ENCODE assay signal across 9 cellular contexts in the genomic region with DNA sequence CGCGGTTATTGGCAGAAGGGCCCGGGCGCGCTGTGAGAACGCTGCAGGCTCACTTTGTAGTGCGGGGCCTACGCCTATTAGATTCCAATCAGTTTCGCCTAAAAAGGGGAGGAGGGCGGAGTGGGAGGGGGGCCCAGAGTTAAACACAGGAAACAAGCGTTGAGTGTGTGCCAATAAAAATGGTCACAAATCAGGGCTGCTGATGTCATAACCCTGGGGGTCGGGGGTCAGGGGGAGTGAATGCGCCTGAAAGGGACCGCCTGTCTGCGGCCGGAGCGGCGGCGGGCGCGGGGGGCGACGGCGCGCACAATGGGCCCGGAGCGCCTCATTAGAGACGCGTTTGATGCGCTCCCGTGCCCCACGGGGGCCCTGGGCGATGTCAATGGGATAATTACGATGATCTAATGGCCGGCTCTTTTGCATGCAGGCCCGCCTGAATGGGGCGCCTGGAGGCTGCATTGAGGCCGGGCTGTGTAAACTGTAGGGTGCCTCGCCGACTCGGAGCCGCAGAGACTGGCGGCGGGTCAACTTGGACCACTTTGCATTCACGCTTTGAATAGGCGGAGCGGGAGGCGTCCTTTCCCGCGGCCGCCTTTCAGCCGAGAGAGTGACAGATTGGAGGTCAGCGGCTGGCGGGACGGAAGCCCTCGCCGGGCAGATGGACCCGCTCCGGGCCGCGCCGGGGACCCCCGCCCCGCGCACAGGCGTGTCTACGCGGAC.
DNase-seq lines count a peak whose midpoint lies in the region; FAIRE-seq and TF ChIP-seq lines count a peak whose summit lies in the region.
"Had no signal": no experiment of that assay in that cellular context is flagged by ENCODE, and none has a peak within 500 bp of the region (broad histone marks: within the 10 kb centered on the region; RNA-seq: fewer than 3 reads in every experiment).

No MANE protein-coding gene starts in this region.

- H3K9ac ChIP-seq in endothelial cell of umbilical vein (replicated peaks; ENCODE audit: extremely low read depth, insufficient read depth, low read length): no peak overlapping the region

- H3K4me2 ChIP-seq in endothelial cell of umbilical vein (ENCODE audit: insufficient read depth, low read length): no peak overlapping the region

- no peak for TF ChIP-seq CTCF in endothelial cell of umbilical vein (IDR thresholded peaks at IDR 0.05; ENCODE audit: extremely low read depth in 1 of 2, insufficient read depth in 1 of 2, low read depth in 1 of 2, low read length in 2 of 2)

- POLR2A ChIA-PET in endothelial cell of umbilical vein (lab: Charles Lee): no interaction called here

- H3K79me2 ChIP-seq in endothelial cell of umbilical vein (ENCODE audit: control insufficient read depth, insufficient read depth, low read length): no peaks in the 10 kb centered on the region

- CTCF ChIA-PET in endothelial cell of umbilical vein (lab: Charles Lee): no interaction called here

- no peak overlapping the region for H3K27ac ChIP-seq in endothelial cell of umbilical vein (ENCODE audit: insufficient read depth, low read depth, low read length)

- H3K9me3 ChIP-seq in endothelial cell of umbilical vein (replicated peaks; ENCODE audit: control insufficient read depth, insufficient read depth, low read length): no peaks in the 10 kb centered on the region

- H3K27me3 ChIP-seq in endothelial cell of umbilical vein (ENCODE audit: control insufficient read depth in 2 of 2, insufficient read depth in 2 of 2, low read length in 2 of 2): peaks cover 7 to 38% of the 10 kb centered on the region in 2 experiments

- no peaks in the 10 kb centered on the region for H3K36me3 ChIP-seq in endothelial cell of umbilical vein (ENCODE audit: control insufficient read depth in 2 of 2, extremely low read depth in 1 of 2, insufficient read depth in 2 of 2, low read length in 2 of 2)

- peak; percentile 61 for DNase-seq in D341Med (ENCODE audit: low spot score)
- DNase-seq in HTR-8/SVneo (ENCODE audit: insufficient read length, low spot score): no peak
- no peak for DNase-seq in endothelial cell of umbilical vein (ENCODE audit: low read depth, low spot score)
- peak; percentile 11 for DNase-seq in occipital lobe (lab: John Stamatoyannopoulos, UW)
- DNase-seq in H4 (ENCODE audit: low spot score): no peak
- DNase-seq in stimulated activated CD4-positive, alpha-beta T cell treated with anti-CD3 and anti-CD28 coated beads, Interleukin-2, amount 100 ng/mL, for 48 hours: no peak
- no peak for DNase-seq in NCI-H2029 (lab: John Stamatoyannopoulos, UW)
- DNase-seq: activated T-cell treated with anti-CD3 and anti-CD28 coated beads, Interleukin-2, amount 50 U/mL, for 24 hours; NCI-H1105 had no signal

- H2AFZ ChIP-seq in endothelial cell of umbilical vein (ENCODE audit: low read depth, low read length): no peak overlapping the region

- no TSS peak for BruUV-seq in endothelial cell of umbilical vein (replicated peaks; lab: Mats Ljungman, UMichigan)

- no peaks in the 10 kb centered on the region for H3K4me1 ChIP-seq in endothelial cell of umbilical vein (ENCODE audit: control insufficient read depth, extremely low read depth, insufficient read depth, low read length)

- no peak overlapping the region for H3K4me3 ChIP-seq in endothelial cell of umbilical vein (replicated peaks in 1 of 3; ENCODE audit: insufficient read depth in 1 of 3, low read depth in 1 of 3, low read length in 3 of 3)

- FAIRE-seq in HTR-8/SVneo (lab: Jason Lieb, UNC) (peak; percentile 91), endothelial cell of umbilical vein (lab: Jason Lieb, UNC) (no peak)

- H4K20me1 ChIP-seq in endothelial cell of umbilical vein (replicated peaks; ENCODE audit: control insufficient read depth, extremely low read depth, insufficient read depth, low read length): no peaks in the 10 kb centered on the region

- dilution Hi-C loops in endothelial cell of umbilical vein (cut with MboI; ENCODE audit: extremely low pct_ligation_motif_present, low sequenced_read_pairs): no loop called here

- H3K9me1 ChIP-seq in endothelial cell of umbilical vein (replicated peaks; ENCODE audit: control insufficient read depth, extremely low read depth, insufficient read depth, low read length): no peaks in the 10 kb centered on the region

- intact Hi-C loops in endothelial cell of umbilical vein (cut with micrococcal nuclease): no loop called here

- no peak for TF ChIP-seq POLR2A in endothelial cell of umbilical vein (IDR thresholded peaks at IDR 0.05; ENCODE audit: low read depth, low read length)

TF ChIP-seq in endothelial cell of umbilical vein, 7 proteins besides CTCF, POLR2A, EP300 and RAD21:
- TF ChIP-seq FOS (IDR thresholded peaks at IDR 0.05; ENCODE audit: borderline replicate concordance, insufficient read depth, low read length) (no peak), EZH2 (IDR thresholded peaks at IDR 0.05; ENCODE audit: borderline replicate concordance, low read depth, low read length, severe bottlenecking) (peak; percentile 62)

Comparison
In these comparisons a context has a peak if more than half of its experiments do, and no peak if none do; other contexts are left out.
1. DNase-seq: peak in D341Med (single experiment) and occipital lobe (single experiment); none in HTR-8/SVneo (single experiment), endothelial cell of umbilical vein (single experiment), H4 (single experiment), stimulated activated CD4-positive, alpha-beta T cell treated with anti-CD3 and anti-CD28 coated beads, Interleukin-2, amount 100 ng/mL, for 48 hours (0 of 2) and NCI-H2029 (single experiment).